In the genomic region with DNA sequence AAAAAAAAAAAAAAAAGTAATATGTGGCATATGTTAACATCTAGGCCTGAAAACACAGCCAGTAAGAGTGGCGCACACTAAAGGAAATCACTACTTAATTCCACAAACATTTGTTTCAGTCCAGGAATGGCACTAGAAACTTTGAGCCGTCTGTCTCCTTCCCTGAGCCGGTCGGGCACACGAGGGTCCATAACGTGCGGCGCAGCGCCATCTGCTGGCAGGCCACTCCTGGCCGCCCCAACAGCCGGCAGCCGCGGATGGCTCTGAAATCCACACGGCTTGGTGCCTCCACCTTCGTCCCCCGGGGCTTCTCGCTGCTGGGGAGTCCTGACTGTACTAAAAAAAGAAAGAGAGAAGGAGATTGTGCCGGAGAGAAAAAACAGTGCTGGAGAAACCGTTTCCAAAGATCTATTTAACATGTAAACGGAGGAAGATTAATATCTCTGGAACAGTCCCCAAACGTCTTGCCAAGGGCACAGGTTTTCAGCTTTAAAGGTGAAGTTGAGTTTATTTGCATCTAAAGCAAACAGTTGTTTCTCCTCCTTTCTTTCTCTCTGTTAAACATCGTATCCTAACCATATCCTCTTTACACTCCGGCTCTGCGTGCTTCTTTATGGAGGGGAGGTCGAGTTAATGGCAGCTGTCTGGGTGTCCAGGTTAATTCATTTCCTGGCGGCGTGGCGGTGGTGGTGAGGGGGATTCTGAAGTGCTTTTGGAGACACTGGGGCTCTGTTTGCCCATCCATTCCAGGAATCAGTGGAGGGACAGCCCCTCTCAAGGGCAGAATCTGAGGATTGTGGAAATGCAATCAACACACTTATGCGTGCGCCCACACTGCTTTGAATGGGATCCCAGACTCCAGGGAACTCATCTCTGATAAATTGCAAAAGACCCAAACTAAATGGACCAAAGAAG, we compare ENCODE assay signal across 8 cellular contexts.
DNase-seq lines count a peak whose midpoint lies in the region; ATAC-seq, FAIRE-seq and TF ChIP-seq lines count a peak whose summit lies in the region.

No MANE protein-coding gene starts in this region.

- peaks cover 16% of the 10 kb centered on the region for H3K27me3 Mint-ChIP-seq in activated T-cell treated with anti-CD3 and anti-CD28 coated beads, Interleukin-2, amount 50 U/mL, for 24 hours

- H3K27me3 ChIP-seq in pancreas: peaks cover 0 to 20% (median 0%) of the 10 kb centered on the region in 4 donors

- no peak overlapping the region for H3K4me3 Mint-ChIP-seq in activated T-cell treated with anti-CD3 and anti-CD28 coated beads, Interleukin-2, amount 50 U/mL, for 24 hours

- H3K27ac Mint-ChIP-seq in activated T-cell treated with anti-CD3 and anti-CD28 coated beads, Interleukin-2, amount 50 U/mL, for 24 hours: no peak overlapping the region

- no peaks in the 10 kb centered on the region for H3K9me3 ChIP-seq in pancreas

- TF ChIP-seq CTCF in pancreas (IDR thresholded peaks at IDR 0.05): peak; percentile 83 to 94 (median 87)

- H3K9me3 Mint-ChIP-seq in activated T-cell treated with anti-CD3 and anti-CD28 coated beads, Interleukin-2, amount 50 U/mL, for 24 hours: no peaks in the 10 kb centered on the region

- WGBS in pancreas, 2 donors: 21 to 22% methylated on average over 30 of the region's 30 CpGs

- H3K4me1 Mint-ChIP-seq in activated T-cell treated with anti-CD3 and anti-CD28 coated beads, Interleukin-2, amount 50 U/mL, for 24 hours (ENCODE audit: low read depth): peaks cover 3% of the 10 kb centered on the region

- H3K4me3 ChIP-seq in pancreas: no peak overlapping the region

- H3K4me1 ChIP-seq in pancreas: peaks cover 0 to 7% (median 4%) of the 10 kb centered on the region in 3 donors

- H3K27ac ChIP-seq in pancreas: no peak overlapping the region

- no peaks in the 10 kb centered on the region for H3K36me3 ChIP-seq in pancreas

- ATAC-seq in GM19455 (IDR thresholded peaks at IDR 0.05; ENCODE audit: unreplicated experiment): peak; percentile 94
- peak; percentile 76 for ATAC-seq in HG03558 (IDR thresholded peaks at IDR 0.05; ENCODE audit: extremely low read depth, unreplicated experiment)
- ATAC-seq in pancreas: peak; percentile 97 to 100 (median 98)

- intact Hi-C loops in pancreas (cut with DNase I): no loop called here

- FAIRE-seq in frontal cortex (lab: Jason Lieb, UNC) (peak; percentile 26), pancreas (lab: Jason Lieb, UNC) (no peak)

- DNase-seq in DMS153 treated with DMSO at 0.1 percent for 48 hours (lab: John Stamatoyannopoulos, UW; ENCODE audit: unreplicated experiment) (peak; percentile 16), NCI-H748 treated with DMSO at 0.1 percent for 48 hours (lab: John Stamatoyannopoulos, UW) (peak; percentile 62), frontal cortex (ENCODE audit: low spot score in 2 of 2) (peak; percentile 33 to 64), pancreas (peak; percentile 68 to 98 (median 83)), activated gamma-delta T cell treated with Interleukin-2 at 50 U/mL for 16 hours (no peak)
- peak; percentile 44 for DNase-seq in activated T-cell treated with anti-CD3 and anti-CD28 coated beads, Interleukin-2, amount 50 U/mL, for 24 hours

- no peaks in the 10 kb centered on the region for H3K36me3 Mint-ChIP-seq in activated T-cell treated with anti-CD3 and anti-CD28 coated beads, Interleukin-2, amount 50 U/mL, for 24 hours (ENCODE audit: low read depth)
